Comparison of ENCODE assay signal across 39 cellular contexts in the genomic region with DNA sequence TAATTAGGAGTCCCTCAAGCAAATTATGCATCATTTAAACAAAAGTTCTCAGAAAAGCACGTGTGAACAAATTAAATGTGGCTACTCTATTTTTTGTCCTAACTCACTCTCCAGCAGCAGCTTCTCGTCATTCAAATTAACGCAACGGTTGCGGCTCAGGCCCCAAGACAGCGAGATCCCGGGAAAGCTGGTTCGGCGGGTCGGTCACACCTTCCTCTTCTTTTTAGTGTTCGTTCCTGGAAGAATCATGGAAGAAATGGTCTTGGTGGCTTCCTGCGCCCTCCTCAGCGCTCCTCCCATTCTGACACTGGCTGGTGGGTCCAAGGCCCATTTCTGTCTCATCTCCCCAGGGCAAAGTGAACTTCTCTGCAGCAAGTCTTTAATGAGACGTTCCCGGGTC.
"Had no signal": no experiment of that assay in that cellular context is flagged by ENCODE, and none has a peak within 500 bp of the region (broad histone marks: within the 10 kb centered on the region; RNA-seq: fewer than 3 reads in every experiment).

No MANE protein-coding gene starts in this region.

- H3K4me1 Mint-ChIP-seq: activated naive CD4-positive, alpha-beta T cell treated with anti-CD3 and anti-CD28 coated beads, Interleukin-2, amount 10 ng/mL, durations not matched to agents 7 days and 5 days; activated naive CD4-positive, alpha-beta T cell treated with anti-CD3 and anti-CD28 coated beads, Interleukin-2, amount 50 U/mL, for 24 hours; activated naive CD8-positive, alpha-beta T cell treated with anti-CD3 and anti-CD28 coated beads for 36 hours; activated naive CD8-positive, alpha-beta T cell treated with anti-CD3 and anti-CD28 coated beads, Interleukin-2, amount 10 ng/mL, durations not matched to agents 7 days and 5 days; activated naive CD8-positive, alpha-beta T cell treated with anti-CD3 and anti-CD28 coated beads, Interleukin-2, amount 50 U/mL, for 24 hours; activated T-helper 17 cell treated with anti-CD3 and anti-CD28 coated beads, Interleukin-2, amount 50 U/mL, for 72 hours; brain; central memory CD8-positive, alpha-beta T cell had no signal

- H3K4me3 ChIP-seq: adrenal gland, ascending aorta, body of pancreas, breast epithelium, cardiac muscle cell had no signal

- H3K9me3 Mint-ChIP-seq: activated naive CD4-positive, alpha-beta T cell treated with anti-CD3 and anti-CD28 coated beads for 36 hours; activated naive CD8-positive, alpha-beta T cell treated with anti-CD3 and anti-CD28 coated beads for 36 hours; activated naive CD8-positive, alpha-beta T cell treated with anti-CD3 and anti-CD28 coated beads, Interleukin-2, amount 50 U/mL, for 24 hours had no signal

- ATAC-seq: activated naive CD4-positive, alpha-beta T cell treated with anti-CD3 and anti-CD28 coated beads, Interleukin-2, amount 50 U/mL, for 72 hours; activated naive CD8-positive, alpha-beta T cell treated with anti-CD3 and anti-CD28 coated beads, Interleukin-2, amount 50 U/mL, for 24 hours; activated T-cell treated with anti-CD3 and anti-CD28 coated beads, Interleukin-2, amount 50 U/mL, for 4 hours; activated T-cell treated with anti-CD3 and anti-CD28 coated beads, Interleukin-2, amount 50 U/mL, for 72 hours; activated T-helper 17 cell treated with anti-CD3 and anti-CD28 coated beads, Interleukin-2, amount 50 U/mL, for 72 hours; body of pancreas had no signal

- H3K27ac Mint-ChIP-seq: activated naive CD4-positive, alpha-beta T cell treated with anti-CD3 and anti-CD28 coated beads for 36 hours; activated naive CD4-positive, alpha-beta T cell treated with anti-CD3 and anti-CD28 coated beads, Interleukin-2, amount 10 ng/mL, durations not matched to agents 7 days and 5 days; activated naive CD4-positive, alpha-beta T cell treated with anti-CD3 and anti-CD28 coated beads, Interleukin-2, amount 50 U/mL, for 24 hours; activated naive CD4-positive, alpha-beta T cell treated with anti-CD3 and anti-CD28 coated beads, Interleukin-2, amount 50 U/mL, for 72 hours; activated naive CD8-positive, alpha-beta T cell; activated naive CD8-positive, alpha-beta T cell treated with anti-CD3 and anti-CD28 coated beads for 36 hours; activated naive CD8-positive, alpha-beta T cell treated with anti-CD3 and anti-CD28 coated beads, Interleukin-2, amount 10 ng/mL, durations not matched to agents 7 days and 5 days; activated naive CD8-positive, alpha-beta T cell treated with anti-CD3 and anti-CD28 coated beads, Interleukin-2, amount 50 U/mL, for 24 hours; activated T-cell treated with anti-CD3 and anti-CD28 coated beads, Interleukin-2, amount 50 U/mL, for 24 hours; activated T-cell treated with anti-CD3 and anti-CD28 coated beads, Interleukin-2, amount 50 U/mL, for 72 hours; activated T-helper 1 cell treated with anti-CD3 and anti-CD28 coated beads, Interleukin-12 subunit alpha, Interleukin-12 subunit beta, Interleukin-2, Interleukin-4 antibody, amounts not matched to agents 30 ng/mL and 10 ng/mL and 1 ng/mL, durations not matched to agents 14 hours and 24 hours and 36 hours; activated T-helper 17 cell treated with anti-CD3 and anti-CD28 coated beads, Interleukin-2, amount 50 U/mL, for 72 hours; activated T-helper 2 cell treated with anti-CD3 and anti-CD28 coated beads, Interferon-gamma antibody, Interleukin-2, Interleukin-4, amounts not matched to agents 10 μg/mL and 5 μg/mL and 100 μg/mL, durations not matched to agents 14 hours and 24 hours and 36 hours; brain had no signal

- H3K4me3 Mint-ChIP-seq: activated naive CD4-positive, alpha-beta T cell treated with anti-CD3 and anti-CD28 coated beads for 36 hours; activated naive CD4-positive, alpha-beta T cell treated with anti-CD3 and anti-CD28 coated beads, Interleukin-2, amount 10 ng/mL, durations not matched to agents 7 days and 5 days; activated naive CD4-positive, alpha-beta T cell treated with anti-CD3 and anti-CD28 coated beads, Interleukin-2, amount 50 U/mL, for 24 hours; activated naive CD8-positive, alpha-beta T cell; activated naive CD8-positive, alpha-beta T cell treated with anti-CD3 and anti-CD28 coated beads for 36 hours; activated naive CD8-positive, alpha-beta T cell treated with anti-CD3 and anti-CD28 coated beads, Interleukin-2, amount 10 ng/mL, durations not matched to agents 7 days and 5 days; activated naive CD8-positive, alpha-beta T cell treated with anti-CD3 and anti-CD28 coated beads, Interleukin-2, amount 50 U/mL, for 24 hours; activated T-cell treated with anti-CD3 and anti-CD28 coated beads, Interleukin-2, amount 50 U/mL, for 24 hours; activated T-cell treated with anti-CD3 and anti-CD28 coated beads, Interleukin-2, amount 50 U/mL, for 4 hours; activated T-cell treated with anti-CD3 and anti-CD28 coated beads, Interleukin-2, amount 50 U/mL, for 72 hours; activated T-helper 1 cell treated with anti-CD3 and anti-CD28 coated beads, Interleukin-12 subunit alpha, Interleukin-12 subunit beta, Interleukin-2, Interleukin-4 antibody, amounts not matched to agents 30 ng/mL and 10 ng/mL and 1 ng/mL, durations not matched to agents 14 hours and 24 hours and 36 hours; activated T-helper 17 cell treated with anti-CD3 and anti-CD28 coated beads, Interleukin-2, amount 50 U/mL, for 72 hours; brain; central memory CD8-positive, alpha-beta T cell had no signal

- H3K27me3 Mint-ChIP-seq: activated naive CD4-positive, alpha-beta T cell treated with anti-CD3 and anti-CD28 coated beads, Interleukin-2, amount 10 ng/mL, durations not matched to agents 7 days and 5 days; activated naive CD4-positive, alpha-beta T cell treated with anti-CD3 and anti-CD28 coated beads, Interleukin-2, amount 50 U/mL, for 24 hours; activated naive CD8-positive, alpha-beta T cell; activated naive CD8-positive, alpha-beta T cell treated with anti-CD3 and anti-CD28 coated beads for 36 hours; activated naive CD8-positive, alpha-beta T cell treated with anti-CD3 and anti-CD28 coated beads, Interleukin-2, amount 10 ng/mL, durations not matched to agents 7 days and 5 days; activated naive CD8-positive, alpha-beta T cell treated with anti-CD3 and anti-CD28 coated beads, Interleukin-2, amount 50 U/mL, for 24 hours; activated T-cell treated with anti-CD3 and anti-CD28 coated beads, Interleukin-2, amount 50 U/mL, for 24 hours; activated T-helper 17 cell treated with anti-CD3 and anti-CD28 coated beads, Interleukin-2, amount 50 U/mL, for 72 hours; central memory CD8-positive, alpha-beta T cell had no signal

- H3K36me3 Mint-ChIP-seq: activated naive CD4-positive, alpha-beta T cell treated with anti-CD3 and anti-CD28 coated beads, Interleukin-2, amount 10 ng/mL, durations not matched to agents 7 days and 5 days; activated naive CD4-positive, alpha-beta T cell treated with anti-CD3 and anti-CD28 coated beads, Interleukin-2, amount 50 U/mL, for 24 hours; activated naive CD4-positive, alpha-beta T cell treated with anti-CD3 and anti-CD28 coated beads, Interleukin-2, amount 50 U/mL, for 72 hours; activated naive CD8-positive, alpha-beta T cell; activated naive CD8-positive, alpha-beta T cell treated with anti-CD3 and anti-CD28 coated beads for 36 hours; activated naive CD8-positive, alpha-beta T cell treated with anti-CD3 and anti-CD28 coated beads, Interleukin-2, amount 10 ng/mL, durations not matched to agents 7 days and 5 days; brain had no signal

- DNase-seq: activated effector memory CD4-positive, alpha-beta T cell treated with anti-CD3 and anti-CD28 coated beads, Interleukin-2, amount 50 U/mL, for 16 hours; activated effector memory CD4-positive, alpha-beta T cell treated with Interleukin-2 at 50 U/mL for 16 hours; activated gamma-delta T cell; activated gamma-delta T cell treated with Interleukin-2 at 50 U/mL for 16 hours; activated naive CD4-positive, alpha-beta T cell; activated naive CD4-positive, alpha-beta T cell treated with anti-CD3 and anti-CD28 coated beads for 36 hours; activated naive CD4-positive, alpha-beta T cell treated with anti-CD3 and anti-CD28 coated beads, Interleukin-2, amount 10 ng/mL, durations not matched to agents 7 days and 5 days; activated naive CD4-positive, alpha-beta T cell treated with anti-CD3 and anti-CD28 coated beads, Interleukin-2, amount 50 U/mL, for 16 hours; activated naive CD4-positive, alpha-beta T cell treated with Interleukin-2 at 50 U/mL for 16 hours; activated naive CD8-positive, alpha-beta T cell treated with anti-CD3 and anti-CD28 coated beads for 36 hours; activated naive CD8-positive, alpha-beta T cell treated with anti-CD3 and anti-CD28 coated beads, Interleukin-2, amount 10 ng/mL, durations not matched to agents 7 days and 5 days; activated naive CD8-positive, alpha-beta T cell treated with anti-CD3 and anti-CD28 coated beads, Interleukin-2, amount 50 U/mL, for 24 hours; activated T-cell treated with anti-CD3 and anti-CD28 coated beads for 4 hours; activated T-cell treated with anti-CD3 and anti-CD28 coated beads, Interleukin-2, amount 50 U/mL, for 1 hour; activated T-cell treated with anti-CD3 and anti-CD28 coated beads, Interleukin-2, amount 50 U/mL, for 24 hours; activated T-cell treated with anti-CD3 and anti-CD28 coated beads, Interleukin-2, amount 50 U/mL, for 4 hours; activated T-cell treated with anti-CD3 and anti-CD28 coated beads, Interleukin-2, amount 50 U/mL, for 48 hours; activated T-cell treated with anti-CD3 and anti-CD28 coated beads, Interleukin-2, amount 50 U/mL, for 72 hours; amniotic stem cell; amygdala; anterior cingulate cortex; aorta; body of pancreas; brain microvascular endothelial cell; caudate nucleus; central memory CD4-positive, alpha-beta T cell; cerebellar nuclear complex had no signal

- H3K27ac ChIP-seq: adrenal gland, ascending aorta, body of pancreas, brain microvascular endothelial cell, breast epithelium, cardiac muscle cell had no signal
